Comparison of ENCODE assay signal across 9 cellular contexts in genomic region chr3:129413687-129414506, GRCh38. TPM values are rescaled to one million over a fixed set of nuclear protein-coding genes. Genes with fewer than 3 reads are reported as not detected.
DNase-seq lines count a peak whose midpoint lies in the region; ATAC-seq, FAIRE-seq and TF ChIP-seq lines count a peak whose summit lies in the region.
"Had no signal": no experiment of that assay in that cellular context is flagged by ENCODE, and none has a peak within 500 bp of the region (broad histone marks: within the 10 kb centered on the region; RNA-seq: fewer than 3 reads in every experiment).

No MANE protein-coding gene starts in this region.

- no peak for TF ChIP-seq CTCF in GM12878 (IDR thresholded peaks at IDR 0.05 in 2 of 3, conservative IDR thresholded peaks at IDR 0.05 in 1 of 3; ENCODE audit: control insufficient read depth in 2 of 3, extremely low read depth in 1 of 3, insufficient read depth in 1 of 3, low read depth in 3 of 3, low read length in 3 of 3)

- H3K27me3 ChIP-seq in GM12878 (replicated peaks in 1 of 2; ENCODE audit: control insufficient read depth in 2 of 2, insufficient read depth in 2 of 2, low read length in 1 of 2) = no peaks in the 10 kb centered on the region
- H3K27me3 ChIP-seq: SJSA1 had no signal

- H3K4me1 ChIP-seq in GM12878 (ENCODE audit: control insufficient read depth, insufficient read depth, low read length) = peaks cover 6% of the 10 kb centered on the region

- peak; percentile 79 to 82; a peak in 2 of 4 replicates for TF ChIP-seq EP300 in GM12878 (IDR thresholded peaks at IDR 0.05; ENCODE audit: borderline replicate concordance in 1 of 2, control insufficient read depth in 1 of 2, low read depth in 2 of 2, low read length in 2 of 2)

- no peak for TF ChIP-seq RAD21 in GM12878 (IDR thresholded peaks at IDR 0.05; ENCODE audit: insufficient read depth, low read depth, low read length)

- FAIRE-seq in GM12878 (lab: Jason Lieb, UNC) = peak; percentile 41

- WGBS in GM12878 (ENCODE audit: insufficient coverage, insufficient replicate concordance, low lambda C conversion rate, missing lambda C conversion rate) = under 1% methylated on average over 4 of the region's 4 CpGs

- no peaks in the 10 kb centered on the region for H4K20me1 ChIP-seq in GM12878 (ENCODE audit: control insufficient read depth, insufficient read depth)

- SMC1A ChIA-PET in GM12878 (lab: Charles Lee; ENCODE audit: uncharacterized antibody, unreplicated experiment) = interaction anchor here (0.6 to 19.4 kb wide), 14 partner anchors 9 to 76 kb away, joined by 3 to 275 read pairs (median 6); partner anchors contain the start of genes IFT122 and MBD4

- CTCF ChIA-PET in GM12878 (lab: Yijun Ruan, JAX) = interaction anchor here (0.6 to 7.5 kb wide), 14 partner anchors 9 to 443 kb away, joined by 3 to 84 read pairs (median 6); partner anchors contain the start of genes IFT122 and MBD4

- TF ChIP-seq POLR2A in GM12878 (IDR thresholded peaks at IDR 0.05; ENCODE audit: low read depth, low read length) = no peak

- in situ Hi-C loops in GM12878 (cut with MboI) = no loop called here

- no peak overlapping the region for H3K9ac ChIP-seq in GM12878 (ENCODE audit: control insufficient read depth, insufficient read depth, low read length)

- no peaks in the 10 kb centered on the region for H3K79me2 ChIP-seq in GM12878 (ENCODE audit: control insufficient read depth, insufficient read depth, low read length)

- no peaks in the 10 kb centered on the region for H3K36me3 ChIP-seq in GM12878 (ENCODE audit: control insufficient read depth in 2 of 2, insufficient read depth in 2 of 2, low read length in 1 of 2)
- H3K36me3 ChIP-seq: SJSA1 had no signal

- BruUV-seq in GM12878 (replicated peaks; lab: Mats Ljungman, UMichigan) = no TSS peak

- no peak overlapping the region for H3K4me3 ChIP-seq in GM12878
- H3K4me3 ChIP-seq: SJSA1 had no signal

- intact Hi-C loops in GM12878 (cut with micrococcal nuclease; ENCODE audit: unreplicated experiment) = no loop called here

- RAD21 ChIA-PET in GM12878 (lab: Charles Lee; ENCODE audit: unreplicated experiment) = interaction anchor here (1.5 to 3.5 kb wide), 7 partner anchors 9 to 30 kb away, joined by 14 to 32 read pairs (median 19); partner anchors contain the start of genes EFCAB12, IFT122 and MBD4

- H2AFZ ChIP-seq in GM12878 (ENCODE audit: control insufficient read depth, low read depth, low read length) = 0 out of 2 replicates have a peak overlapping the region, but pooled peaks have one; percentile 15

- no peak overlapping the region for H3K27ac ChIP-seq in GM12878 (ENCODE audit: control insufficient read depth, insufficient read depth)
- H3K27ac ChIP-seq: SJSA1 had no signal

- POLR2A ChIA-PET in GM12878 (lab: Charles Lee) = interaction anchor here (0.6 to 3.4 kb wide), 12 partner anchors 9 to 476 kb away, joined by 3 to 24 read pairs (median 8); partner anchors contain the start of genes EFCAB12, IFT122 and MBD4

- peak overlapping the region; percentile 30; the same call in 1 of the 2 replicates for H3K4me2 ChIP-seq in GM12878 (ENCODE audit: control insufficient read depth, insufficient read depth)

- DNase-seq in GM12878 (ENCODE audit: low read depth, low spot score) = no peak
- peak; percentile 48 for DNase-seq in myocyte (ENCODE audit: low read depth)
- DNase-seq in amygdala (lab: John Stamatoyannopoulos, UW) = no peak
- DNase-seq in effector CD4-positive, alpha-beta T cell = no peak
- no peak for DNase-seq in NCI-H1105 treated with DMSO at 0.1 percent for 48 hours (lab: John Stamatoyannopoulos, UW)
- no peak for DNase-seq in SIG-M5 (lab: John Stamatoyannopoulos, UW)

- ATAC-seq in GM18868 (IDR thresholded peaks at IDR 0.05; ENCODE audit: unreplicated experiment) (peak; percentile 94), HG03066 (IDR thresholded peaks at IDR 0.05; ENCODE audit: low read depth, unreplicated experiment) (peak; percentile 78), GM12878 (peak; percentile 96)

- no peaks in the 10 kb centered on the region for H3K9me3 ChIP-seq in GM12878 (replicated peaks; ENCODE audit: control insufficient read depth, insufficient read depth, low read length)
- H3K9me3 ChIP-seq: SJSA1 had no signal

TF ChIP-seq in GM12878, 131 proteins besides CTCF, POLR2A, EP300 and RAD21 (continues in another document):
- TF ChIP-seq ZBED1 (IDR thresholded peaks at IDR 0.05; ENCODE audit: borderline replicate concordance) = no peak
- TF ChIP-seq, protein P1, sequence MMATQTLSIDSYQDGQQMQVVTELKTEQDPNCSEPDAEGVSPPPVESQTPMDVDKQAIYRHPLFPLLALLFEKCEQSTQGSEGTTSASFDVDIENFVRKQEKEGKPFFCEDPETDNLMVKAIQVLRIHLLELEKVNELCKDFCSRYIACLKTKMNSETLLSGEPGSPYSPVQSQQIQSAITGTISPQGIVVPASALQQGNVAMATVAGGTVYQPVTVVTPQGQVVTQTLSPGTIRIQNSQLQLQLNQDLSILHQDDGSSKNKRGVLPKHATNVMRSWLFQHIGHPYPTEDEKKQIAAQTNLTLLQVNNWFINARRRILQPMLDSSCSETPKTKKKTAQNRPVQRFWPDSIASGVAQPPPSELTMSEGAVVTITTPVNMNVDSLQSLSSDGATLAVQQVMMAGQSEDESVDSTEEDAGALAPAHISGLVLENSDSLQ (IDR thresholded peaks at IDR 0.05) = no peak
- no peak for TF ChIP-seq YBX1 (IDR thresholded peaks at IDR 0.05)
- no peak for TF ChIP-seq BRCA1 (IDR thresholded peaks at IDR 0.05; ENCODE audit: low read depth, low read length)
- peak; percentile 86 for TF ChIP-seq ATF7 (IDR thresholded peaks at IDR 0.05; ENCODE audit: low read depth)
- TF ChIP-seq MEF2A (IDR thresholded peaks at IDR 0.05; ENCODE audit: insufficient read depth, low read depth, low read length) = peak; percentile 92
- no peak for TF ChIP-seq MXI1 (IDR thresholded peaks at IDR 0.05; ENCODE audit: low read depth, low read length)
- TF ChIP-seq CREM (IDR thresholded peaks at IDR 0.05; ENCODE audit: low read depth) = peak; percentile 81; the same call in 1 of the 2 replicates
- no peak for TF ChIP-seq HDAC6 (IDR thresholded peaks at IDR 0.05; ENCODE audit: unreplicated experiment)

RNA-seq across cellular contexts. Expression of gene EFCAB12, which starts 14.5 kb away (rescaled TPM):
- total RNA-seq in GM12878 (2013; cell fraction: nucleolus; rRNA removed) = 4.6 and 4.8 TPM in 2 replicates
- total RNA-seq in GM12878 (2014; rRNA removed) (0.34 and 0.38 TPM in 2 replicates), GM12878 (2014; rRNA removed; fragmentation: Illumina TruSeq; extraction: Trizol) (0.27 and 0.37 TPM in 2 replicates), GM12878 (2021) (0.61 and 0.67 TPM in 2 replicates), myocyte (0.35 TPM in 1 of 2 replicates, not detected in the other)
- polyA plus RNA-seq in GM12878 (2011; ENCODE audit: low read depth) = 0.38 TPM
- polyA plus RNA-seq in GM12878 (2011; rRNA removed) (0.36 and 0.38 TPM in 2 replicates), GM12878 (2014; fragmentation: Illumina TruSeq; extraction: Trizol) (0.30 and 0.66 TPM in 2 replicates), GM12878 (2014; fragmentation: Nextera tagmentation; extraction: Ambion mirVana) (under 1 TPM; 0.02 to 0.03 TPM), GM12878 (2014; rRNA removed) (0.81 and 0.85 TPM in 2 replicates), GM12878 (2016; fragmentation: Nextera tagmentation; extraction: Ambion mirVana) (under 1 TPM; 0.21 to 0.32 TPM)
- polyA plus RNA-seq in GM12878 (2011; cell fraction: cytosol; rRNA removed) = 0.37 and 0.47 TPM in 2 replicates
- polyA plus RNA-seq in GM12878 (2011; cell fraction: nucleus; rRNA removed) = 2.6 and 3.3 TPM in 2 replicates
- 0.84 and 0.97 TPM in 2 replicates for polyA plus RNA-seq in GM12878 (2012)
- polyA minus RNA-seq in GM12878 (2011; rRNA and poly(A)+ RNA removed) = 0.95 and 1.2 TPM in 2 replicates
- not detected in 2 replicates for polyA minus RNA-seq in GM12878 (2011; cell fraction: cytosol; rRNA and poly(A)+ RNA removed)
- 1.1 and 1.4 TPM in 2 replicates for polyA minus RNA-seq in GM12878 (2011; cell fraction: nucleus; rRNA and poly(A)+ RNA removed)
- polyA plus RNA-seq in myocyte (2012) = 0.10 TPM
- total RNA-seq: SJSA1 had no signal

RNA-seq across cellular contexts. Expression of gene MBD4, which starts 25.9 kb away (rescaled TPM):
- 61.6 and 66.5 TPM in 2 replicates for total RNA-seq in GM12878 (2013; cell fraction: nucleolus; rRNA removed)
- total RNA-seq in GM12878 (2014; rRNA removed) (46.1 and 57.9 TPM in 2 replicates), GM12878 (2014; rRNA removed; fragmentation: Illumina TruSeq; extraction: Trizol) (56.6 and 57.2 TPM in 2 replicates), GM12878 (2021) (42.2 and 44.1 TPM in 2 replicates), myocyte (15.9 and 16.1 TPM in 2 replicates)
- polyA plus RNA-seq in GM12878 (2011; ENCODE audit: low read depth) = 21.6 TPM
- polyA plus RNA-seq in GM12878 (2011; rRNA removed) (43.9 and 65.4 TPM in 2 replicates), GM12878 (2014; fragmentation: Illumina TruSeq; extraction: Trizol) (59.0 and 71.3 TPM in 2 replicates), GM12878 (2014; fragmentation: Nextera tagmentation; extraction: Ambion mirVana) (10 to 100 TPM; 17.7 to 23.6 TPM), GM12878 (2014; rRNA removed) (48.2 and 51.8 TPM in 2 replicates), GM12878 (2016; fragmentation: Nextera tagmentation; extraction: Ambion mirVana) (10 to 100 TPM; 52.8 to 54.7 TPM)
- 13.3 and 15.3 TPM in 2 replicates for polyA plus RNA-seq in GM12878 (2011; cell fraction: cytosol; rRNA removed)
- polyA plus RNA-seq in GM12878 (2011; cell fraction: nucleus; rRNA removed) = 58.2 and 77.4 TPM in 2 replicates
- 31.3 and 41.5 TPM in 2 replicates for polyA plus RNA-seq in GM12878 (2012)
- 19.3 and 21.9 TPM in 2 replicates for polyA minus RNA-seq in GM12878 (2011; rRNA and poly(A)+ RNA removed)
- polyA minus RNA-seq in GM12878 (2011; cell fraction: cytosol; rRNA and poly(A)+ RNA removed) = 8.2 and 11.1 TPM in 2 replicates
- 36.0 and 51.6 TPM in 2 replicates for polyA minus RNA-seq in GM12878 (2011; cell fraction: nucleus; rRNA and poly(A)+ RNA removed)
- 15.8 TPM for polyA plus RNA-seq in myocyte (2012)

RNA-seq across cellular contexts. Expression of gene IFT122, which starts 26.1 kb away (rescaled TPM):
- total RNA-seq in GM12878 (2013; cell fraction: nucleolus; rRNA removed) = 29.5 and 44.4 TPM in 2 replicates
- total RNA-seq in GM12878 (2014; rRNA removed) (8.3 and 10.4 TPM in 2 replicates), GM12878 (2014; rRNA removed; fragmentation: Illumina TruSeq; extraction: Trizol) (6.4 and 6.6 TPM in 2 replicates), GM12878 (2021) (12.2 and 12.9 TPM in 2 replicates), myocyte (8.1 and 10.7 TPM in 2 replicates)
- polyA plus RNA-seq in GM12878 (2011; ENCODE audit: low read depth) = 13.7 TPM
- polyA plus RNA-seq in GM12878 (2011; rRNA removed) (6.4 and 8.6 TPM in 2 replicates), GM12878 (2014; fragmentation: Illumina TruSeq; extraction: Trizol) (6.7 and 12.1 TPM in 2 replicates), GM12878 (2014; fragmentation: Nextera tagmentation; extraction: Ambion mirVana) (1 to 10 TPM; 1.8 to 2.0 TPM), GM12878 (2014; rRNA removed) (8.1 TPM in 2 replicates), GM12878 (2016; fragmentation: Nextera tagmentation; extraction: Ambion mirVana) (10 to 100 TPM; 13.8 to 19.2 TPM)
- polyA plus RNA-seq in GM12878 (2011; cell fraction: cytosol; rRNA removed) = 8.4 and 8.5 TPM in 2 replicates
- 39.3 and 42.4 TPM in 2 replicates for polyA plus RNA-seq in GM12878 (2011; cell fraction: nucleus; rRNA removed)
- polyA plus RNA-seq in GM12878 (2012) = 9.4 and 10.7 TPM in 2 replicates
- polyA minus RNA-seq in GM12878 (2011; rRNA and poly(A)+ RNA removed) = 15.3 and 22.0 TPM in 2 replicates
- polyA minus RNA-seq in GM12878 (2011; cell fraction: cytosol; rRNA and poly(A)+ RNA removed) = 4.8 and 5.1 TPM in 2 replicates
- 19.5 and 28.5 TPM in 2 replicates for polyA minus RNA-seq in GM12878 (2011; cell fraction: nucleus; rRNA and poly(A)+ RNA removed)
- polyA plus RNA-seq in myocyte (2012) = 21.7 TPM
